ENCODE assay signal across 1 cellular context in genomic region chr5:154575869-154576806, GRCh38.
TF ChIP-seq lines count a peak whose summit lies in the region.

No MANE protein-coding gene starts in this region.

TF ChIP-seq in HEK293, 187 proteins besides CTCF, POLR2A, EP300 and RAD21 (continued from another document):
- TF ChIP-seq SP3 (tag by site-specific recombination; IDR thresholded peaks at IDR 0.05) (no peak), ZIC2 (tag by site-specific recombination; IDR thresholded peaks at IDR 0.05) (peak; percentile 77), ZNF112 (tag by site-specific recombination; IDR thresholded peaks at IDR 0.05) (no peak), ZNF623 (tag by site-specific recombination; IDR thresholded peaks at IDR 0.05) (no peak), REPIN1 (tag by site-specific recombination; IDR thresholded peaks at IDR 0.05; ENCODE audit: low read depth) (no peak), ZNF600 (tag by site-specific recombination; IDR thresholded peaks at IDR 0.05) (no peak), ZNF26 (tag by site-specific recombination; IDR thresholded peaks at IDR 0.05) (no peak), ZSCAN18 (tag by site-specific recombination; IDR thresholded peaks at IDR 0.05) (no peak), ZNF658 (tag by site-specific recombination; IDR thresholded peaks at IDR 0.05) (no peak), ZNF664 (tag by site-specific recombination; IDR thresholded peaks at IDR 0.05) (peak; percentile 85), TCF7L2 (IDR thresholded peaks at IDR 0.05; ENCODE audit: borderline replicate concordance, low read depth, low read length) (peak; percentile 96), ZNF362 (tag by site-specific recombination; IDR thresholded peaks at IDR 0.05) (no peak), ZNF24 (tag by site-specific recombination; IDR thresholded peaks at IDR 0.05) (no peak), ZNF2 (tag by site-specific recombination; IDR thresholded peaks at IDR 0.05) (no peak), ZNF585B (tag by site-specific recombination; IDR thresholded peaks at IDR 0.05) (no peak), ZNF10 (tag by site-specific recombination; IDR thresholded peaks at IDR 0.05) (no peak), ZNF155 (tag by site-specific recombination; IDR thresholded peaks at IDR 0.05) (no peak), ZBTB21 (tag by site-specific recombination; IDR thresholded peaks at IDR 0.05) (no peak)
